Comparison of ENCODE assay signal across 1 cellular context in genomic region chr15:75650908-75651809, GRCh38.
TF ChIP-seq lines count a peak whose summit lies in the region.

No MANE protein-coding gene starts in this region.

TF ChIP-seq in HepG2, 621 proteins besides CTCF, POLR2A, EP300 and RAD21 (continued from another document and continues in another):
- TF ChIP-seq DZIP1 (CRISPR knock-in tag; IDR thresholded peaks at IDR 0.05) (no peak), JUN (CRISPR knock-in tag; IDR thresholded peaks at IDR 0.05) (peak; percentile 89), MEF2D (CRISPR knock-in tag; IDR thresholded peaks at IDR 0.05) (peak; percentile 78), FOXP4 (CRISPR knock-in tag; IDR thresholded peaks at IDR 0.05) (peak; percentile 76), ZBTB42 (CRISPR knock-in tag; IDR thresholded peaks at IDR 0.05) (no peak), GATAD1 (CRISPR knock-in tag; IDR thresholded peaks at IDR 0.05) (peak; percentile 55; the same call in 1 of the 2 replicates), ZNF292 (CRISPR knock-in tag; IDR thresholded peaks at IDR 0.05; ENCODE audit: borderline replicate concordance, low read depth) (peak; percentile 79; the same call in 1 of the 2 replicates), ZFX (CRISPR knock-in tag; IDR thresholded peaks at IDR 0.05; ENCODE audit: low read depth) (peak; percentile 72), ZNF713 (CRISPR knock-in tag; IDR thresholded peaks at IDR 0.05) (peak; percentile 38; the same call in 1 of the 2 replicates), ZNF792 (CRISPR knock-in tag; IDR thresholded peaks at IDR 0.05) (peak; percentile 64; the same call in 1 of the 2 replicates), CBX5 (CRISPR knock-in tag; IDR thresholded peaks at IDR 0.05; ENCODE audit: borderline replicate concordance) (peak; percentile 57; the same call in 1 of the 2 replicates), ZNF383 (CRISPR knock-in tag; IDR thresholded peaks at IDR 0.05; ENCODE audit: borderline replicate concordance) (peak; percentile 80; the same call in 1 of the 2 replicates), ARID5B (CRISPR knock-in tag; IDR thresholded peaks at IDR 0.05) (peak; percentile 77), LCORL (IDR thresholded peaks at IDR 0.05) (no peak), LCORL (CRISPR knock-in tag; IDR thresholded peaks at IDR 0.05) (peak; percentile 94), IRF2 (CRISPR knock-in tag; IDR thresholded peaks at IDR 0.05) (peak; percentile 56; the same call in 1 of the 2 replicates), CEBPG (CRISPR knock-in tag; IDR thresholded peaks at IDR 0.05) (peak; percentile 28; the same call in 1 of the 2 replicates), SKIL (CRISPR knock-in tag; IDR thresholded peaks at IDR 0.05; ENCODE audit: borderline replicate concordance) (peak; percentile 88), MIXL1 (CRISPR knock-in tag; IDR thresholded peaks at IDR 0.05) (0 out of 2 replicates have a peak, but pooled peaks have one; percentile 39), ZSCAN5A (CRISPR knock-in tag; IDR thresholded peaks at IDR 0.05; ENCODE audit: borderline replicate concordance) (no peak), ZFP37 (CRISPR knock-in tag; IDR thresholded peaks at IDR 0.05; ENCODE audit: borderline replicate concordance) (peak; percentile 52; the same call in 1 of the 2 replicates), ZNF816 (CRISPR knock-in tag; IDR thresholded peaks at IDR 0.05; ENCODE audit: borderline replicate concordance) (no peak), AFF4 (CRISPR knock-in tag; IDR thresholded peaks at IDR 0.05) (no peak), ZNF772 (CRISPR knock-in tag; IDR thresholded peaks at IDR 0.05) (peak; percentile 89), FOXJ3 (CRISPR knock-in tag; IDR thresholded peaks at IDR 0.05; ENCODE audit: borderline replicate concordance) (0 out of 2 replicates have a peak, but pooled peaks have one; percentile 31), TFE3 (CRISPR knock-in tag; IDR thresholded peaks at IDR 0.05) (peak; percentile 82), NR2C2 (CRISPR knock-in tag; IDR thresholded peaks at IDR 0.05; ENCODE audit: borderline replicate concordance) (peak; percentile 89), GABPB1 (CRISPR knock-in tag; IDR thresholded peaks at IDR 0.05) (peak; percentile 59), ZNF431 (CRISPR knock-in tag; IDR thresholded peaks at IDR 0.05; ENCODE audit: borderline replicate concordance, low read depth) (no peak), ZBTB39 (CRISPR knock-in tag; IDR thresholded peaks at IDR 0.05) (no peak), SNAPC2 (CRISPR knock-in tag; IDR thresholded peaks at IDR 0.05) (no peak), GABPA (IDR thresholded peaks at IDR 0.05; ENCODE audit: low read depth, low read length) (no peak), GABPA (CRISPR knock-in tag; IDR thresholded peaks at IDR 0.05; ENCODE audit: low read depth) (0 out of 2 replicates have a peak, but pooled peaks have one; percentile 42), ZNF232 (CRISPR knock-in tag; IDR thresholded peaks at IDR 0.05; ENCODE audit: borderline replicate concordance) (peak; percentile 51; the same call in 1 of the 2 replicates), MEIS1 (CRISPR knock-in tag; IDR thresholded peaks at IDR 0.05; ENCODE audit: borderline replicate concordance) (no peak), ZNF768 (CRISPR knock-in tag; IDR thresholded peaks at IDR 0.05) (peak; percentile 68)
